Comparison of ENCODE assay signal across 15 cellular contexts in the genomic region with DNA sequence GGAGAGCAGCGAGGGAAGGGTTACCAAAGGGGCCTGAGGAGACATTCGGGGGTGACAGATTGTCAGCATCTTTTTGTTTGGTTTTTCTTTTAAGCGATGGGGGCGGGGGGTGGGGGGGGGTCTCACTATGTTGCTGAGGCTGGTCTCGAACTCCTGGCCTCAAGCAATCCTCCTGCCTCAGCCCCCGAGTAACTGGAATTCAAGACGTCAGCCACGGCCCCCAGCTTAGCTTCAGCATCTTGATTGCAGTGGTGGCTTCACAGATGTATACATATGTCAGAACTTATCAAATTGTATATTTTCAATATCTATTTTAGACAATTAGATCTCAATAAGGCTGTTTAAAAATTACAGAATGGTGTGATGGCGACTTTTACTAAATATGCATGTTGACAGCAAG. TPM values are rescaled to one million over a fixed set of nuclear protein-coding genes. Genes with fewer than 3 reads are reported as not detected.
DNase-seq lines count a peak whose midpoint lies in the region; ATAC-seq and TF ChIP-seq lines count a peak whose summit lies in the region.
"Had no signal": no experiment of that assay in that cellular context is flagged by ENCODE, and none has a peak within 500 bp of the region (broad histone marks: within the 10 kb centered on the region; RNA-seq: fewer than 3 reads in every experiment).

No MANE protein-coding gene starts in this region.

- no peaks in the 10 kb centered on the region for H3K27me3 ChIP-seq in right cardiac atrium (ENCODE audit: control insufficient read depth, insufficient read depth)
- H3K27me3 ChIP-seq: MG63, uterus had no signal

- H3K4me1 Mint-ChIP-seq in activated T-cell treated with anti-CD3 and anti-CD28 coated beads, Interleukin-2, amount 50 U/mL, for 72 hours (ENCODE audit: low read depth), result peaks cover 59% of the 10 kb centered on the region
- peaks cover 48% of the 10 kb centered on the region for H3K4me1 Mint-ChIP-seq in activated B cell treated with CpG ODN at 0.5 μM for 24 hours

- WGBS in right cardiac atrium, result 80% methylated on average over 9 of the region's 9 CpGs

- no peak for TF ChIP-seq CTCF in activated B cell treated with CpG ODN at 0.5 μM for 24 hours (IDR thresholded peaks at IDR 0.05)

- no peaks in the 10 kb centered on the region for H3K36me3 Mint-ChIP-seq in activated T-cell treated with anti-CD3 and anti-CD28 coated beads, Interleukin-2, amount 50 U/mL, for 72 hours (ENCODE audit: insufficient read depth in 2 of 2)
- no peaks in the 10 kb centered on the region for H3K36me3 Mint-ChIP-seq in activated B cell treated with CpG ODN at 0.5 μM for 24 hours (ENCODE audit: low read depth)

- POLR2A ChIA-PET in activated B cell treated with CpG ODN at 0.5 μM for 24 hours (lab: Charles Lee), result interaction anchor here (0.7 to 4.2 kb wide), 13 partner anchors 11 to 110 kb away, joined by 3 to 116 read pairs (median 7); a partner anchor contains a TSS

- H3K27ac Mint-ChIP-seq in activated T-cell treated with anti-CD3 and anti-CD28 coated beads, Interleukin-2, amount 50 U/mL, for 72 hours, result peak overlapping the region; percentile 98
- H3K27ac Mint-ChIP-seq in activated B cell treated with CpG ODN at 0.5 μM for 24 hours, result peak overlapping the region; percentile 97

- no peak for ATAC-seq in activated T-cell treated with anti-CD3 and anti-CD28 coated beads, Interleukin-2, amount 50 U/mL, for 72 hours (replicated peaks in 1 of 2)
- ATAC-seq in activated B cell treated with CpG ODN at 0.5 μM for 24 hours (ENCODE audit: low read depth), result no peak
- no peak for ATAC-seq in right cardiac atrium
- no peak for ATAC-seq in GM21515 (IDR thresholded peaks at IDR 0.05; ENCODE audit: unreplicated experiment)

- intact Hi-C loops in activated B cell treated with CpG ODN at 0.5 μM for 24 hours (cut with micrococcal nuclease) (no loop called here), right cardiac atrium (cut with DNase I) (no loop called here)

- no peaks in the 10 kb centered on the region for H3K9me3 Mint-ChIP-seq in activated T-cell treated with anti-CD3 and anti-CD28 coated beads, Interleukin-2, amount 50 U/mL, for 72 hours
- no peaks in the 10 kb centered on the region for H3K9me3 Mint-ChIP-seq in activated B cell treated with CpG ODN at 0.5 μM for 24 hours

- no peak overlapping the region for H3K4me3 ChIP-seq in right cardiac atrium (ENCODE audit: low read length)
- H3K4me3 ChIP-seq: MG63, mucosa of descending colon, uterus had no signal

- H3K9me3 ChIP-seq in right cardiac atrium (ENCODE audit: control insufficient read depth, low read length), result no peaks in the 10 kb centered on the region
- H3K9me3 ChIP-seq: MG63, mucosa of descending colon, uterus had no signal

- H3K4me3 Mint-ChIP-seq in activated T-cell treated with anti-CD3 and anti-CD28 coated beads, Interleukin-2, amount 50 U/mL, for 72 hours, result peak overlapping the region; percentile 82 to 84
- H3K4me3 Mint-ChIP-seq in activated B cell treated with CpG ODN at 0.5 μM for 24 hours, result peak overlapping the region; percentile 66

- CTCF ChIA-PET in activated B cell treated with CpG ODN at 0.5 μM for 24 hours (lab: Charles Lee), result interaction anchor here (1.3 to 3.7 kb wide), 4 partner anchors 12 to 107 kb away, joined by 6 to 36 read pairs (median 6); no protein-coding TSS in a partner anchor

- peak overlapping the region; percentile 57 for H3K27ac ChIP-seq in epithelial cell of prostate
- H3K27ac ChIP-seq in temporal lobe (ENCODE audit: low read depth, low read length), result peak overlapping the region; percentile 59
- H3K27ac ChIP-seq in right cardiac atrium (ENCODE audit: low read length), result no peak overlapping the region
- H3K27ac ChIP-seq: uterus had no signal

- no peaks in the 10 kb centered on the region for H3K27me3 Mint-ChIP-seq in activated T-cell treated with anti-CD3 and anti-CD28 coated beads, Interleukin-2, amount 50 U/mL, for 72 hours (ENCODE audit: low read depth)
- no peaks in the 10 kb centered on the region for H3K27me3 Mint-ChIP-seq in activated B cell treated with CpG ODN at 0.5 μM for 24 hours

- DNase-seq in activated T-cell treated with anti-CD3 and anti-CD28 coated beads, Interleukin-2, amount 50 U/mL, for 72 hours, result no peak
- no peak for DNase-seq in activated T-cell treated with anti-CD3 and anti-CD28 coated beads, Interleukin-2, amount 50 U/mL, for 1 hour
- DNase-seq in activated B cell treated with CpG ODN at 0.5 μM for 24 hours, result no peak
- DNase-seq in epithelial cell of prostate (ENCODE audit: low read depth, low spot score), result no peak
- DNase-seq in NCI-H1417 (lab: John Stamatoyannopoulos, UW), result no peak
- no peak for DNase-seq in right cardiac atrium
- DNase-seq: DMS79 treated with DMSO at 0.1 percent for 48 hours, MG63, NCI-H345, uterus had no signal

- H3K4me1 ChIP-seq in right cardiac atrium (ENCODE audit: control insufficient read depth, insufficient read depth, low read length), result no peaks in the 10 kb centered on the region
- H3K4me1 ChIP-seq: uterus had no signal

RNA-seq across cellular contexts. Expression of a gene that starts 30.9 kb away (rescaled TPM):
- total RNA-seq in activated T-cell treated with anti-CD3 and anti-CD28 coated beads, Interleukin-2, amount 50 U/mL, for 72 hours, result not detected
- total RNA-seq in activated B cell treated with CpG ODN at 0.5 μM for 24 hours (0.31 TPM in 1 of 2 replicates, not detected in the other), temporal lobe (not detected), right cardiac atrium (not detected)
- 1.9 TPM for polyA plus RNA-seq in right cardiac atrium
- total RNA-seq: fibroblast of lung, mucosa of descending colon, sciatic nerve had no signal
- polyA plus RNA-seq: fibroblast of lung had no signal

RNA-seq across cellular contexts. Expression of a gene that starts 36.0 kb away (rescaled TPM):
- not detected for total RNA-seq in activated T-cell treated with anti-CD3 and anti-CD28 coated beads, Interleukin-2, amount 50 U/mL, for 72 hours
- total RNA-seq in activated B cell treated with CpG ODN at 0.5 μM for 24 hours (not detected in 2 replicates), temporal lobe (0.49 TPM), right cardiac atrium (under 1 TPM in 2 of 4 donors, not detected in 2; 0.23 to 0.68 TPM)
- 0.81 TPM for polyA plus RNA-seq in right cardiac atrium
- total RNA-seq: fibroblast of lung had no signal
- polyA plus RNA-seq: fibroblast of lung had no signal
